ENCODE assay signal across 1 cellular context in the genomic region with DNA sequence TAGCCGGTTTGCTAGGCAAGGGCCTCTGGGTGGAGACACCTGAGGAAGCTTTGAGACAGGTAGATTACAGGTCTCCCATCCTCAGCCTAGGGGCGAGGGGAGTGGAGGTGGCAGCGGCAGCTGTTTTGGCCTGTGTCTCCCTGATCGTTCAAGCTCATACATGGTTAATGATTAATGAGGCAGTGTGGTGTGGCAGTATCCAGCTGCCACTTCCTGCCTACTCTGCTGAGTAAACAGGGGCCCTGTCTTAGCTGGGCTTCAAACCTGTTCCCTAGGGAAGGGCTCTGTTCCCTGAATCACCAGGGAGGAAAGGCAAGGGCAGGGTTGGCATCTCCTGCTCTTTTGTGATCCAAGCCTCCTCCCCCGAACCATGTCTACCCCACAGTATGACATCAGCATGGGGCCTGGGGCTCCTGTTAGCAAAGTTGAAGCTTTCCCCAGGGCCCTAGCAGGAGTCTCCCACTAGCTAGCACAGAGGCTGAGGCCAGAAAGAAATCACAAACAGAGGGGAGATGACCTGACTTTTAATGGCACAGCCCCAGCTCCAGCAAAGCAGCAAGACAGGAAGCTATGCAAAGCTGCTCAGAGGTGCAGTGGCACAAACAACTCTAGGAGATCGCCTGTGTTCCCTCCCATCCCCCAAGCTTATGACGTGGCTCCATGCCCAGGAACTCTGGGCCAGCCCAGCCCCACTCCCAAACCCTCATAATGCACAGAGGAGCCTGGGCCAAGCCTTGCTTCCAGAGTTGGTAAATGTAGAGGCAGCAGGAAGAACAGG.
TF ChIP-seq lines count a peak whose summit lies in the region.

No MANE protein-coding gene starts in this region.

TF ChIP-seq in IMR-90, 13 proteins besides CTCF, POLR2A, EP300 and RAD21:
- TF ChIP-seq BHLHE40 (IDR thresholded peaks at IDR 0.05; ENCODE audit: low read depth, low read length) (no peak), NFE2L2 (IDR thresholded peaks at IDR 0.05; ENCODE audit: low read depth, low read length) (no peak), RFX5 (IDR thresholded peaks at IDR 0.05; ENCODE audit: low read depth, low read length) (no peak), RCOR1 (IDR thresholded peaks at IDR 0.05; ENCODE audit: insufficient replicate concordance, low read length) (peak; percentile 11), CHD1 (IDR thresholded peaks at IDR 0.05; ENCODE audit: low read depth, low read length) (no peak), SMC3 (IDR thresholded peaks at IDR 0.05; ENCODE audit: low read depth, low read length) (no peak), MAZ (IDR thresholded peaks at IDR 0.05; ENCODE audit: borderline replicate concordance, low read depth, low read length) (peak; percentile 15; the same call in 1 of the 2 replicates), FOS (IDR thresholded peaks at IDR 0.05; ENCODE audit: low read depth, low read length) (no peak), MXI1 (IDR thresholded peaks at IDR 0.05; ENCODE audit: borderline replicate concordance, low read depth, low read length) (no peak), MAFK (IDR thresholded peaks at IDR 0.05; ENCODE audit: low read depth, low read length) (no peak), CEBPB (IDR thresholded peaks at IDR 0.05; ENCODE audit: low read depth, low read length) (no peak)
- TF ChIP-seq, protein P1, sequence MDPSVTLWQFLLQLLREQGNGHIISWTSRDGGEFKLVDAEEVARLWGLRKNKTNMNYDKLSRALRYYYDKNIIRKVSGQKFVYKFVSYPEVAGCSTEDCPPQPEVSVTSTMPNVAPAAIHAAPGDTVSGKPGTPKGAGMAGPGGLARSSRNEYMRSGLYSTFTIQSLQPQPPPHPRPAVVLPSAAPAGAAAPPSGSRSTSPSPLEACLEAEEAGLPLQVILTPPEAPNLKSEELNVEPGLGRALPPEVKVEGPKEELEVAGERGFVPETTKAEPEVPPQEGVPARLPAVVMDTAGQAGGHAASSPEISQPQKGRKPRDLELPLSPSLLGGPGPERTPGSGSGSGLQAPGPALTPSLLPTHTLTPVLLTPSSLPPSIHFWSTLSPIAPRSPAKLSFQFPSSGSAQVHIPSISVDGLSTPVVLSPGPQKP (IDR thresholded peaks at IDR 0.05; ENCODE audit: borderline replicate concordance, low read depth, low read length), result no peak
- TF ChIP-seq, protein P2, sequence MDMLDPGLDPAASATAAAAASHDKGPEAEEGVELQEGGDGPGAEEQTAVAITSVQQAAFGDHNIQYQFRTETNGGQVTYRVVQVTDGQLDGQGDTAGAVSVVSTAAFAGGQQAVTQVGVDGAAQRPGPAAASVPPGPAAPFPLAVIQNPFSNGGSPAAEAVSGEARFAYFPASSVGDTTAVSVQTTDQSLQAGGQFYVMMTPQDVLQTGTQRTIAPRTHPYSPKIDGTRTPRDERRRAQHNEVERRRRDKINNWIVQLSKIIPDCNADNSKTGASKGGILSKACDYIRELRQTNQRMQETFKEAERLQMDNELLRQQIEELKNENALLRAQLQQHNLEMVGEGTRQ (IDR thresholded peaks at IDR 0.05; ENCODE audit: low read depth, low read length), result no peak
